In the genomic region with DNA sequence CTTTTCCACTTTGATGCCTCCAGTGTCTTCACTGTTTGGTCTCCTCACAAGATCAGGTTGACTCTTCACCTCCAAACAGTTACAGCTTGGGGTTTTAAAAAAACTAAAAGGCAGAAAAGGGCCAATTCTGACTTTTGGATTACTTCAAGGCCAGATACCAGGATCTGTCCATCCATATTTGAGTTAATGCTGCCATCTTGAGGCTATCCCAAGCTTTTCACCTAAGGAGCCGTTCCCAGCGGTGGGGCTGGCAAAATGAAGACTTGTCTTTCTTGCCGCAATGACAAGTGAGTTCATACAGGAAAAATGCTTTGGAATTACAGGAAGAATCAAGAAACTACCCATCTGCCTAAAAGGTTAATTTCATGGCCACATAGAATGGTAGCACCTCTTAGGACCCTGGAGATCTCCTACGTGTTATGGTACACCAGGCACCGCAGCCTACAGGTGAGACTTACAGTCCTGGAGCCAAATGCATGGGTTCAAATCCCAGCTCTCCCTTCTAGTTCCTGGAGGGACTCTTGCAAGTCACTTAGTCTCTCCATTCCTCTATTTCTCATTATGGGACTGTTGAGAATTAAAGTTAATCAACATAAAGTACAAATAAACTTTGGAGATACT, we compare ENCODE assay signal across 9 cellular contexts. TPM values are rescaled to one million over a fixed set of nuclear protein-coding genes. Genes with fewer than 3 reads are reported as not detected.
DNase-seq lines count a peak whose midpoint lies in the region; ATAC-seq, FAIRE-seq and TF ChIP-seq lines count a peak whose summit lies in the region.
"Had no signal": no experiment of that assay in that cellular context is flagged by ENCODE, and none has a peak within 500 bp of the region (broad histone marks: within the 10 kb centered on the region; RNA-seq: fewer than 3 reads in every experiment).

No MANE protein-coding gene starts in this region.

- no peaks in the 10 kb centered on the region for H3F3A ChIP-seq in GM23338 (replicated peaks; ENCODE audit: low read depth)

- H3K79me2 ChIP-seq in GM23338 (replicated peaks; ENCODE audit: insufficient read depth), result no peaks in the 10 kb centered on the region

- H3K27ac Mint-ChIP-seq in activated CD4-positive, alpha-beta memory T cell treated with anti-CD3 and anti-CD28 coated beads for 36 hours, result no peak overlapping the region
- H3K27ac Mint-ChIP-seq in activated CD4-positive, alpha-beta memory T cell treated with anti-CD3 and anti-CD28 coated beads, Interleukin-2, amount 10 ng/mL, durations not matched to agents 7 days and 5 days, result no peak overlapping the region
- no peak overlapping the region for H3K27ac Mint-ChIP-seq in GM23338
- no peak overlapping the region for H3K27ac Mint-ChIP-seq in activated T-cell treated with anti-CD3 and anti-CD28 coated beads, Interleukin-2, amount 50 U/mL, for 24 hours

- WGBS in body of pancreas, 2 donors, result 26 to 28% methylated on average over 5 of the region's 5 CpGs

- CTCF ChIA-PET in activated CD4-positive, alpha-beta memory T cell treated with anti-CD3 and anti-CD28 coated beads for 36 hours (lab: Charles Lee), result interaction anchor here (0.8 to 3.2 kb wide), 3 partner anchors 10 to 19 kb away, joined by 3 to 21 read pairs (median 3); no protein-coding TSS in a partner anchor
- CTCF ChIA-PET in activated CD4-positive, alpha-beta memory T cell treated with anti-CD3 and anti-CD28 coated beads, Interleukin-2, amount 10 ng/mL, durations not matched to agents 7 days and 5 days (lab: Charles Lee), result interaction anchor here (3.5 kb wide), 1 partner anchor 10 kb away, joined by 10 read pairs; no protein-coding TSS in a partner anchor

- FAIRE-seq in islet of Langerhans (lab: Jason Lieb, UNC), result peak; percentile 86

- no peaks in the 10 kb centered on the region for H3K9me3 Mint-ChIP-seq in activated CD4-positive, alpha-beta memory T cell treated with anti-CD3 and anti-CD28 coated beads for 36 hours
- no peaks in the 10 kb centered on the region for H3K9me3 Mint-ChIP-seq in activated CD4-positive, alpha-beta memory T cell treated with anti-CD3 and anti-CD28 coated beads, Interleukin-2, amount 10 ng/mL, durations not matched to agents 7 days and 5 days
- H3K9me3 Mint-ChIP-seq in GM23338, result no peaks in the 10 kb centered on the region
- no peaks in the 10 kb centered on the region for H3K9me3 Mint-ChIP-seq in activated T-cell treated with anti-CD3 and anti-CD28 coated beads, Interleukin-2, amount 50 U/mL, for 24 hours

- H4K20me1 ChIP-seq in GM23338 (replicated peaks; ENCODE audit: insufficient read depth), result no peaks in the 10 kb centered on the region

- POLR2A ChIA-PET in activated CD4-positive, alpha-beta memory T cell treated with anti-CD3 and anti-CD28 coated beads for 36 hours (lab: Charles Lee), result no interaction called here
- POLR2A ChIA-PET in activated CD4-positive, alpha-beta memory T cell treated with anti-CD3 and anti-CD28 coated beads, Interleukin-2, amount 10 ng/mL, durations not matched to agents 7 days and 5 days (lab: Charles Lee), result no interaction called here

- no peak overlapping the region for H3K4me3 ChIP-seq in GM23338
- no peak overlapping the region for H3K4me3 ChIP-seq in body of pancreas
- H3K4me3 ChIP-seq in tibial artery, result no peak overlapping the region

- intact Hi-C loops in activated CD4-positive, alpha-beta memory T cell treated with anti-CD3 and anti-CD28 coated beads for 36 hours (cut with micrococcal nuclease), result loop anchor here (5.0 kb wide), 1 partner anchor 832 kb away; no protein-coding TSS in a partner anchor
- intact Hi-C loops in body of pancreas (cut with DNase I) (no loop called here), tibial artery (cut with DNase I; ENCODE audit: low total_unique reads) (no loop called here)

- no peak overlapping the region for H3K4me2 ChIP-seq in GM23338

- no peak for TF ChIP-seq POLR2A in body of pancreas (IDR thresholded peaks at IDR 0.05)

- H3K4me1 Mint-ChIP-seq in activated CD4-positive, alpha-beta memory T cell treated with anti-CD3 and anti-CD28 coated beads for 36 hours (ENCODE audit: low read depth), result peaks cover 4% of the 10 kb centered on the region
- no peaks in the 10 kb centered on the region for H3K4me1 Mint-ChIP-seq in activated CD4-positive, alpha-beta memory T cell treated with anti-CD3 and anti-CD28 coated beads, Interleukin-2, amount 10 ng/mL, durations not matched to agents 7 days and 5 days
- H3K4me1 Mint-ChIP-seq in GM23338, result peaks cover 16% of the 10 kb centered on the region; the same call in 2 of the 3 replicates
- no peaks in the 10 kb centered on the region for H3K4me1 Mint-ChIP-seq in activated T-cell treated with anti-CD3 and anti-CD28 coated beads, Interleukin-2, amount 50 U/mL, for 24 hours (ENCODE audit: low read depth)

- no peaks in the 10 kb centered on the region for H3K27me3 Mint-ChIP-seq in activated CD4-positive, alpha-beta memory T cell treated with anti-CD3 and anti-CD28 coated beads for 36 hours
- H3K27me3 Mint-ChIP-seq in activated CD4-positive, alpha-beta memory T cell treated with anti-CD3 and anti-CD28 coated beads, Interleukin-2, amount 10 ng/mL, durations not matched to agents 7 days and 5 days, result no peaks in the 10 kb centered on the region
- H3K27me3 Mint-ChIP-seq in GM23338 (ENCODE audit: insufficient read depth, low read depth, poor library complexity), result no peaks in the 10 kb centered on the region
- no peaks in the 10 kb centered on the region for H3K27me3 Mint-ChIP-seq in activated T-cell treated with anti-CD3 and anti-CD28 coated beads, Interleukin-2, amount 50 U/mL, for 24 hours

- peak; percentile 84 for TF ChIP-seq CTCF in GM23338 (conservative IDR thresholded peaks at IDR 0.05; ENCODE audit: low read depth in 2 of 2)
- peak; percentile 28 to 72 (median 68) for TF ChIP-seq CTCF in body of pancreas (IDR thresholded peaks at IDR 0.05)
- peak; percentile 47 to 59 for TF ChIP-seq CTCF in tibial artery (IDR thresholded peaks at IDR 0.05)

- no peak overlapping the region for H2AFZ ChIP-seq in GM23338

- no peak overlapping the region for H3K27ac ChIP-seq in GM23338 (ENCODE audit: low read depth)
- H3K27ac ChIP-seq in body of pancreas, result no peak overlapping the region
- no peak overlapping the region for H3K27ac ChIP-seq in tibial artery
- H3K27ac ChIP-seq: epithelial cell of prostate had no signal

- no peaks in the 10 kb centered on the region for H3K9me2 ChIP-seq in GM23338 (ENCODE audit: insufficient read depth)

- peaks cover 3% of the 10 kb centered on the region for H3K36me3 Mint-ChIP-seq in activated CD4-positive, alpha-beta memory T cell treated with anti-CD3 and anti-CD28 coated beads for 36 hours
- no peaks in the 10 kb centered on the region for H3K36me3 Mint-ChIP-seq in activated CD4-positive, alpha-beta memory T cell treated with anti-CD3 and anti-CD28 coated beads, Interleukin-2, amount 10 ng/mL, durations not matched to agents 7 days and 5 days (ENCODE audit: low read depth)
- no peaks in the 10 kb centered on the region for H3K36me3 Mint-ChIP-seq in GM23338 (ENCODE audit: low read depth)
- peaks cover 4% of the 10 kb centered on the region for H3K36me3 Mint-ChIP-seq in activated T-cell treated with anti-CD3 and anti-CD28 coated beads, Interleukin-2, amount 50 U/mL, for 24 hours (ENCODE audit: low read depth)

- peaks cover 15% of the 10 kb centered on the region for H3K4me1 ChIP-seq in GM23338 (ENCODE audit: insufficient read depth)
- peaks cover 6% of the 10 kb centered on the region for H3K4me1 ChIP-seq in body of pancreas
- H3K4me1 ChIP-seq in tibial artery, result no peaks in the 10 kb centered on the region

- H3K9me3 ChIP-seq in body of pancreas (no peaks in the 10 kb centered on the region), tibial artery (no peaks in the 10 kb centered on the region)

- H3K36me3 ChIP-seq in GM23338 (ENCODE audit: insufficient read depth) (no peaks in the 10 kb centered on the region), body of pancreas (replicated peaks in 1 of 2; ENCODE audit: insufficient read depth in 1 of 2, low read depth in 2 of 2) (no peaks in the 10 kb centered on the region), tibial artery (no peaks in the 10 kb centered on the region)

- ATAC-seq in GM23338 (peak; percentile 94), body of pancreas (peak; percentile 83)

- no peaks in the 10 kb centered on the region for H3K27me3 ChIP-seq in GM23338 (ENCODE audit: insufficient read depth)
- no peaks in the 10 kb centered on the region for H3K27me3 ChIP-seq in body of pancreas
- H3K27me3 ChIP-seq in tibial artery, result no peaks in the 10 kb centered on the region

- peak; percentile 21 for DNase-seq in activated CD4-positive, alpha-beta memory T cell treated with anti-CD3 and anti-CD28 coated beads for 36 hours
- DNase-seq in activated CD4-positive, alpha-beta memory T cell treated with anti-CD3 and anti-CD28 coated beads, Interleukin-2, amount 10 ng/mL, durations not matched to agents 7 days and 5 days, result no peak
- peak; percentile 84 for DNase-seq in GM23338 (ENCODE audit: low spot score)
- DNase-seq in NCI-H2196 treated with DMSO at 0.1 percent for 48 hours (lab: John Stamatoyannopoulos, UW; ENCODE audit: unreplicated experiment), result peak; percentile 23
- DNase-seq in body of pancreas, result peak; percentile 38 to 58 (median 49)
- no peak for DNase-seq in tibial artery
- no peak for DNase-seq in activated T-cell treated with anti-CD3 and anti-CD28 coated beads, Interleukin-2, amount 50 U/mL, for 24 hours

- no peak overlapping the region for H3K4me3 Mint-ChIP-seq in activated CD4-positive, alpha-beta memory T cell treated with anti-CD3 and anti-CD28 coated beads for 36 hours
- no peak overlapping the region for H3K4me3 Mint-ChIP-seq in activated CD4-positive, alpha-beta memory T cell treated with anti-CD3 and anti-CD28 coated beads, Interleukin-2, amount 10 ng/mL, durations not matched to agents 7 days and 5 days
- no peak overlapping the region for H3K4me3 Mint-ChIP-seq in GM23338
- H3K4me3 Mint-ChIP-seq in activated T-cell treated with anti-CD3 and anti-CD28 coated beads, Interleukin-2, amount 50 U/mL, for 24 hours, result no peak overlapping the region

TF ChIP-seq in GM23338, 12 proteins besides CTCF, POLR2A, EP300 and RAD21 (continues in another document):
- TF ChIP-seq EZH2 (IDR thresholded peaks at IDR 0.05; ENCODE audit: low read depth, unreplicated experiment) (no peak), CREB1 (CRISPR knock-in tag; IDR thresholded peaks at IDR 0.05; ENCODE audit: low read depth) (no peak)

RNA-seq across cellular contexts. Expression of gene OR5B21, which starts 6.0 kb away (rescaled TPM):
- total RNA-seq in activated CD4-positive, alpha-beta memory T cell treated with anti-CD3 and anti-CD28 coated beads for 36 hours, result not detected
- total RNA-seq in activated CD4-positive, alpha-beta memory T cell treated with anti-CD3 and anti-CD28 coated beads, Interleukin-2, amount 10 ng/mL, durations not matched to agents 7 days and 5 days, result under 1 TPM; 0.25 to 0.35 TPM
- not detected in 2 replicates for total RNA-seq in GM23338 (2014; rRNA removed; shearing (Covaris generic))
- polyA plus RNA-seq in GM23338 (2016; fragmentation: Nextera tagmentation; extraction: Ambion mirVana), result not detected in 2 replicates
- not detected for total RNA-seq in body of pancreas

Comparison
In these comparisons a context has a peak if more than half of its experiments do, and no peak if none do; other contexts are left out.
1. DNase-seq: peak in activated CD4-positive, alpha-beta memory T cell treated with anti-CD3 and anti-CD28 coated beads for 36 hours (single experiment), GM23338 (single experiment), NCI-H2196 treated with DMSO at 0.1 percent for 48 hours (single experiment) and body of pancreas (4 of 4); none in activated CD4-positive, alpha-beta memory T cell treated with anti-CD3 and anti-CD28 coated beads, Interleukin-2, amount 10 ng/mL, durations not matched to agents 7 days and 5 days (single experiment), tibial artery (0 of 2) and activated T-cell treated with anti-CD3 and anti-CD28 coated beads, Interleukin-2, amount 50 U/mL, for 24 hours (single experiment).
2. Peak in every context shown above with its lines, with median percentiles within 50 percentile points of each other: CTCF ChIP-seq.